ENCODE assay signal across 8 cellular contexts in genomic region chrX:21374994-21375794, GRCh38. TPM values are rescaled to one million over a fixed set of nuclear protein-coding genes. Genes with fewer than 3 reads are reported as not detected.
DNase-seq lines count a peak whose midpoint lies in the region; ATAC-seq and TF ChIP-seq lines count a peak whose summit lies in the region.

No MANE protein-coding gene starts in this region.

- ATAC-seq in mucosa of descending colon (no peak), HG03571 (IDR thresholded peaks at IDR 0.05; ENCODE audit: unreplicated experiment) (no peak)

- intact Hi-C loops in mucosa of descending colon (cut with DNase I, micrococcal nuclease) = no loop called here

- H3K4me3 ChIP-seq in HL-60 (replicated peaks; ENCODE audit: insufficient read depth, low read length) (peak overlapping the region; percentile 46), mucosa of descending colon (no peak overlapping the region)

- DNase-seq in stimulated activated CD4-positive, alpha-beta T cell treated with anti-CD3 and anti-CD28 coated beads, Interleukin-15, amount 100 ng/mL, for 1 hour (ENCODE audit: low read depth in 1 of 2, low spot score in 1 of 2) = peak; percentile 0 to 1
- no peak for DNase-seq in stimulated activated CD4-positive, alpha-beta T cell treated with anti-CD3 and anti-CD28 coated beads, Interleukin-1b, Interleukin-23, amount 100 ng/mL, for 48 hours
- DNase-seq in HL-60 (ENCODE audit: low read depth in 1 of 2, low spot score in 1 of 2) (no peak), cerebellar cortex (ENCODE audit: low spot score) (peak; percentile 0), mucosa of descending colon (peak in 2 of 3 donors; percentile 17 to 51), epidermal melanocyte (ENCODE audit: insufficient read length, low spot score) (no peak), HT-29 (ENCODE audit: low spot score) (no peak)

- no peaks in the 10 kb centered on the region for H3K4me1 ChIP-seq in mucosa of descending colon (ENCODE audit: low read depth)

- H3K27ac ChIP-seq in HL-60 (replicated peaks) = no peak overlapping the region

- H3K9me3 ChIP-seq in mucosa of descending colon = no peaks in the 10 kb centered on the region

- TF ChIP-seq CTCF in HL-60 (IDR thresholded peaks at IDR 0.05; ENCODE audit: insufficient read depth, low read length) = no peak
- TF ChIP-seq CTCF in mucosa of descending colon (IDR thresholded peaks at IDR 0.05) = no peak

- H3K36me3 ChIP-seq in mucosa of descending colon (ENCODE audit: low read depth) = no peaks in the 10 kb centered on the region

- H3K27me3 ChIP-seq in HL-60 (ENCODE audit: insufficient read depth, poor library complexity, severe bottlenecking) = peaks cover 24% of the 10 kb centered on the region

RNA-seq across cellular contexts. Expression of gene CNKSR2, which starts 1.0 kb away (rescaled TPM):
- total RNA-seq in mucosa of descending colon = 1 to 10 TPM in 1 of 3 donors, under 1 TPM in 2; 0.23 to 2.4 (median 0.67) TPM
- total RNA-seq in HT-29 (2014; rRNA removed; shearing (Covaris generic)) = not detected in 2 replicates

Comparison
In these comparisons a context has a peak if more than half of its experiments do, and no peak if none do; other contexts are left out.
1. DNase-seq: peak in stimulated activated CD4-positive, alpha-beta T cell treated with anti-CD3 and anti-CD28 coated beads, Interleukin-15, amount 100 ng/mL, for 1 hour (2 of 2), cerebellar cortex (single experiment) and mucosa of descending colon (2 of 3); none in stimulated activated CD4-positive, alpha-beta T cell treated with anti-CD3 and anti-CD28 coated beads, Interleukin-1b, Interleukin-23, amount 100 ng/mL, for 48 hours (single experiment), HL-60 (0 of 2), epidermal melanocyte (single experiment) and HT-29 (single experiment).